ENCODE assay signal across 8 cellular contexts in the genomic region with DNA sequence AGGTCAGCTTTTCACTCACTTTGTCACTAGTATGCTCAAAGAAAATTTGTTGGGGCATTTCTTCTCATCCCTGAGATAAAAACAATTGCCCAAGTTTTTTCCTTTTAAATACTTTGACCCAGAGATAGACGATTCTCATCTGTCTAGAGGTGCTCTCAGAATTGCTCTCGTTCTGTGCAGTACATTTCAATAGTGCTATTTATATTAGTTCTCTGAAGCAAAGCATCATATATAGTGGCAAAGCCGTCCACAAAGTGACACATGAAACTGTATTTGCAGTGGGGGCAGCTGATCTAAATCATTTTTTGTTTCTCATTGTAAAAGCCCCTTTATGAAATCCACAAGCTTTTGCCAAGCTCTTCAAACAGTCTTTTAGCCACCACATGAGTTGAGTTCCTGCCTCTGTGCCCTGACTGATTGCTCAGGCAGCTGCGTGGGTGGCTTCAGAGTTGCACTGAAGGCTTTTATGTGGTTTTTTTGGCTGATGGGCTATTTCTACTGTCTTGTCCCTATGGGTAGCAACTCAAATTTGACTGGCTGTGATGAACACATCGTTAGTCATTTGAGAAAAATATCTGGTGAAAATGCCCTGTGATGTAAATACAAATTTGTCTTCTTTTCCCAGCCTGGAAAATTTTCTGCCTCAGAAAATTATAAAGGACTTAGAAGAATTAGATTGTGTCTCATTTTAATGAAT.
DNase-seq lines count a peak whose midpoint lies in the region; ATAC-seq and TF ChIP-seq lines count a peak whose summit lies in the region.

No MANE protein-coding gene starts in this region.

- H3K27ac ChIP-seq in SJSA1: peak overlapping the region; percentile 50
- no peak overlapping the region for H3K27ac ChIP-seq in brain microvascular endothelial cell
- H3K27ac ChIP-seq in ascending aorta: no peak overlapping the region
- no peak overlapping the region for H3K27ac ChIP-seq in gastrocnemius medialis

- no peak for TF ChIP-seq POLR2A in GM18505 (IDR thresholded peaks at IDR 0.05; ENCODE audit: borderline replicate concordance, extremely low read depth, insufficient read depth, insufficient read length)
- TF ChIP-seq POLR2A in gastrocnemius medialis (IDR thresholded peaks at IDR 0.05): no peak

- DNase-seq in SJSA1 (ENCODE audit: low read depth in 1 of 2, low spot score in 2 of 2) (peak; percentile 88 to 89), brain microvascular endothelial cell (peak; percentile 88), ascending aorta (ENCODE audit: low spot score in 2 of 2) (no peak), NCI-H128 (lab: John Stamatoyannopoulos, UW; ENCODE audit: unreplicated experiment) (no peak), gastrocnemius medialis (no peak)
- DNase-seq in stimulated activated CD4-positive, alpha-beta T cell treated with anti-CD3 and anti-CD28 coated beads, Interleukin-4, amount 100 ng/mL, for 48 hours (ENCODE audit: low read depth in 2 of 2): peak; percentile 70 to 77

- in situ Hi-C loops in brain microvascular endothelial cell (cut with HindIII; ENCODE audit: low pct_ligation_motif_present, low sequenced_read_pairs): no loop called here
- in situ Hi-C loops in gastrocnemius medialis (cut with MboI; ENCODE audit: low sequenced_read_pairs in 4 of 4): no loop called here

- H3K4me1 ChIP-seq in SJSA1 (replicated peaks) (peaks cover 26% of the 10 kb centered on the region), ascending aorta (no peaks in the 10 kb centered on the region), gastrocnemius medialis (peaks cover 0 to 9% of the 10 kb centered on the region in 2 donors)

- ATAC-seq in GM18505 (IDR thresholded peaks at IDR 0.05; ENCODE audit: unreplicated experiment) (peak; percentile 97), HG02798 (IDR thresholded peaks at IDR 0.05; ENCODE audit: poor library complexity, unreplicated experiment) (peak; percentile 97), gastrocnemius medialis (no peak)

- no peaks in the 10 kb centered on the region for H3K9me3 ChIP-seq in SJSA1 (replicated peaks)
- no peaks in the 10 kb centered on the region for H3K9me3 ChIP-seq in ascending aorta
- H3K9me3 ChIP-seq in gastrocnemius medialis: no peaks in the 10 kb centered on the region

- H3K4me3 ChIP-seq in SJSA1 (no peak overlapping the region), brain microvascular endothelial cell (ENCODE audit: low read depth, low read length) (no peak overlapping the region), ascending aorta (no peak overlapping the region), gastrocnemius medialis (no peak overlapping the region)

- TF ChIP-seq CTCF in brain microvascular endothelial cell (IDR thresholded peaks at IDR 0.05; ENCODE audit: low read depth, low read length, missing control alignments) (no peak), ascending aorta (IDR thresholded peaks at IDR 0.05) (no peak), gastrocnemius medialis (IDR thresholded peaks at IDR 0.05 in 4 of 5, conservative IDR thresholded peaks at IDR 0.05 in 1 of 5) (no peak)

- intact Hi-C loops in ascending aorta (cut with DNase I) (no loop called here), gastrocnemius medialis (cut with DNase I; ENCODE audit: low total_unique reads) (no loop called here)

- H3K36me3 ChIP-seq in SJSA1: no peaks in the 10 kb centered on the region
- H3K36me3 ChIP-seq in brain microvascular endothelial cell (replicated peaks): no peaks in the 10 kb centered on the region
- no peaks in the 10 kb centered on the region for H3K36me3 ChIP-seq in ascending aorta
- no peaks in the 10 kb centered on the region for H3K36me3 ChIP-seq in gastrocnemius medialis

- H3K27me3 ChIP-seq in SJSA1 (replicated peaks) (no peaks in the 10 kb centered on the region), brain microvascular endothelial cell (replicated peaks) (no peaks in the 10 kb centered on the region), ascending aorta (no peaks in the 10 kb centered on the region), gastrocnemius medialis (no peaks in the 10 kb centered on the region)

Comparison
In these comparisons a context has a peak if more than half of its experiments do, and no peak if none do; other contexts are left out.
1. ATAC-seq: peak in GM18505 (single experiment) and HG02798 (single experiment); none in gastrocnemius medialis (0 of 2).
2. DNase-seq: peak in SJSA1 (2 of 2), brain microvascular endothelial cell (single experiment) and stimulated activated CD4-positive, alpha-beta T cell treated with anti-CD3 and anti-CD28 coated beads, Interleukin-4, amount 100 ng/mL, for 48 hours (2 of 2); none in ascending aorta (0 of 2), NCI-H128 (single experiment) and gastrocnemius medialis (0 of 2).